Comparison of ENCODE assay signal across 17 cellular contexts in the genomic region with DNA sequence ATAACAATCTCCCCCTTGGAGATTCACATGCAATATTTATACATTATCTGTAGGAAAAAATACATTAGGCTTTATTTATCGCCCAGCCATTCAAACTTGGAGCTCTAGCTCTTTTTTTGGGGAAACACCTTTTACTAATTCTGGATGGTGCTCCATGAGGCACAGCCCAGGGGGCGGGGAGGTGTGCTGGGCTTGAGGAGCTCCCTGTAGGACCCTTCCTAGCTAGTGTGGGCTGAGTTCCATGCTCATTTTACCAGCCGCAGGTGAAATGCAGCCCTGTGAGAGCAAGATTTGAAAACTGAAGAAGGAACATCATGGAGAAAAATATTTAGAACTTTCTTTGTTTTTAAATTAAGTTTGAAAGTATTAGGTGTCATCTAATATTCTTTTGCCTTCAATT.
DNase-seq lines count a peak whose midpoint lies in the region; ATAC-seq and TF ChIP-seq lines count a peak whose summit lies in the region.
"Had no signal": no experiment of that assay in that cellular context is flagged by ENCODE, and none has a peak within 500 bp of the region (broad histone marks: within the 10 kb centered on the region; RNA-seq: fewer than 3 reads in every experiment).

No MANE protein-coding gene starts in this region.

- CTCF ChIA-PET in activated naive CD4-positive, alpha-beta T cell treated with anti-CD3 and anti-CD28 coated beads for 36 hours (lab: Charles Lee) = no interaction called here

- no peaks in the 10 kb centered on the region for H3K9me3 Mint-ChIP-seq in activated naive CD4-positive, alpha-beta T cell treated with anti-CD3 and anti-CD28 coated beads, Interleukin-2, amount 50 U/mL, for 24 hours
- no peaks in the 10 kb centered on the region for H3K9me3 Mint-ChIP-seq in activated naive CD4-positive, alpha-beta T cell treated with anti-CD3 and anti-CD28 coated beads for 36 hours
- H3K9me3 Mint-ChIP-seq: CD4-positive, alpha-beta T cell; CD8-positive, alpha-beta T cell had no signal

- H3K27ac Mint-ChIP-seq in activated naive CD4-positive, alpha-beta T cell treated with anti-CD3 and anti-CD28 coated beads, Interleukin-2, amount 50 U/mL, for 24 hours = peak overlapping the region; percentile 55
- H3K27ac Mint-ChIP-seq in activated naive CD4-positive, alpha-beta T cell treated with anti-CD3 and anti-CD28 coated beads for 36 hours = no peak overlapping the region
- H3K27ac Mint-ChIP-seq: B cell; CD4-positive, alpha-beta T cell; CD8-positive, alpha-beta T cell had no signal

- no peaks in the 10 kb centered on the region for H3K27me3 Mint-ChIP-seq in activated naive CD4-positive, alpha-beta T cell treated with anti-CD3 and anti-CD28 coated beads, Interleukin-2, amount 50 U/mL, for 24 hours
- no peaks in the 10 kb centered on the region for H3K27me3 Mint-ChIP-seq in activated naive CD4-positive, alpha-beta T cell treated with anti-CD3 and anti-CD28 coated beads for 36 hours (ENCODE audit: low read depth)
- H3K27me3 Mint-ChIP-seq: B cell; CD4-positive, alpha-beta T cell had no signal

- in situ Hi-C loops in gastrocnemius medialis (cut with MboI; ENCODE audit: low sequenced_read_pairs in 4 of 4) = no loop called here

- H3K4me3 ChIP-seq in gastrocnemius medialis (peak overlapping the region; percentile 47 to 71 (median 68)), esophagus squamous epithelium (no peak overlapping the region)
- H3K4me3 ChIP-seq: A549; BLaER1 treated with 17β-estradiol and CSF1 and Interleukin-3, amounts not matched to agents 10 nM and 100 nM had no signal

- H3K4me1 ChIP-seq in gastrocnemius medialis (peaks cover 46 to 63% of the 10 kb centered on the region in 2 donors), esophagus squamous epithelium (no peaks in the 10 kb centered on the region)
- H3K4me1 ChIP-seq: A549; BLaER1 treated with 17β-estradiol and CSF1 and Interleukin-3, amounts not matched to agents 10 nM and 100 nM; Caco-2 had no signal

- peaks cover 0 to 41% of the 10 kb centered on the region in 2 donors for H3K36me3 ChIP-seq in gastrocnemius medialis
- H3K36me3 ChIP-seq in esophagus squamous epithelium = peaks cover 4 to 89% (median 24%) of the 10 kb centered on the region in 3 donors

- TF ChIP-seq CTCF in gastrocnemius medialis (IDR thresholded peaks at IDR 0.05 in 4 of 5, conservative IDR thresholded peaks at IDR 0.05 in 1 of 5) (no peak), esophagus squamous epithelium (IDR thresholded peaks at IDR 0.05) (no peak)

- no peak for DNase-seq in activated naive CD4-positive, alpha-beta T cell treated with anti-CD3 and anti-CD28 coated beads for 36 hours
- peak in 1 of 2 donors; percentile 53 for DNase-seq in gastrocnemius medialis
- DNase-seq in esophagus squamous epithelium (lab: John Stamatoyannopoulos, UW) = no peak
- DNase-seq in anterior cingulate cortex (lab: John Stamatoyannopoulos, UW) = no peak
- DNase-seq: AML-193; Caco-2; Calu3; CD4-positive, alpha-beta T cell; CD8-positive, alpha-beta T cell; DMS79 treated with DMSO at 0.1 percent for 48 hours; GF-D8 had no signal

- H3K9me3 ChIP-seq in gastrocnemius medialis = no peaks in the 10 kb centered on the region
- no peaks in the 10 kb centered on the region for H3K9me3 ChIP-seq in esophagus squamous epithelium
- H3K9me3 ChIP-seq: A549, Caco-2 had no signal

- TF ChIP-seq POLR2A in gastrocnemius medialis (IDR thresholded peaks at IDR 0.05) (no peak), esophagus squamous epithelium (IDR thresholded peaks at IDR 0.05) (no peak)

- intact Hi-C loops in activated naive CD4-positive, alpha-beta T cell treated with anti-CD3 and anti-CD28 coated beads for 36 hours (cut with micrococcal nuclease) = no loop called here
- intact Hi-C loops in gastrocnemius medialis (cut with DNase I; ENCODE audit: low total_unique reads) = loop anchor here (2.0 kb wide), 2 partner anchors 101 to 123 kb away; a partner anchor contains a TSS
- intact Hi-C loops in esophagus squamous epithelium (cut with DNase I) = no loop called here

- peak; percentile 13 for ATAC-seq in gastrocnemius medialis
- ATAC-seq: A549; CD8-positive, alpha-beta T cell had no signal

- no peak overlapping the region for H3K4me3 Mint-ChIP-seq in activated naive CD4-positive, alpha-beta T cell treated with anti-CD3 and anti-CD28 coated beads, Interleukin-2, amount 50 U/mL, for 24 hours
- H3K4me3 Mint-ChIP-seq in activated naive CD4-positive, alpha-beta T cell treated with anti-CD3 and anti-CD28 coated beads for 36 hours = no peak overlapping the region
- H3K4me3 Mint-ChIP-seq: B cell; CD4-positive, alpha-beta T cell; CD8-positive, alpha-beta T cell had no signal

- H3K27me3 ChIP-seq in gastrocnemius medialis (no peaks in the 10 kb centered on the region), esophagus squamous epithelium (no peaks in the 10 kb centered on the region)
- H3K27me3 ChIP-seq: BLaER1 treated with 17β-estradiol and CSF1 and Interleukin-3, amounts not matched to agents 10 nM and 100 nM had no signal

- H3K27ac ChIP-seq in gastrocnemius medialis (peak overlapping the region; percentile 87 to 98 (median 96)), esophagus squamous epithelium (no peak overlapping the region)
- H3K27ac ChIP-seq: 22Rv1; A549; BLaER1 treated with 17β-estradiol and CSF1 and Interleukin-3, amounts not matched to agents 10 nM and 100 nM; C4-2B had no signal

- H3K4me1 Mint-ChIP-seq in activated naive CD4-positive, alpha-beta T cell treated with anti-CD3 and anti-CD28 coated beads, Interleukin-2, amount 50 U/mL, for 24 hours = no peaks in the 10 kb centered on the region
- H3K4me1 Mint-ChIP-seq in activated naive CD4-positive, alpha-beta T cell treated with anti-CD3 and anti-CD28 coated beads for 36 hours (ENCODE audit: low read depth) = no peaks in the 10 kb centered on the region
- H3K4me1 Mint-ChIP-seq: B cell had no signal

- H3K36me3 Mint-ChIP-seq in activated naive CD4-positive, alpha-beta T cell treated with anti-CD3 and anti-CD28 coated beads, Interleukin-2, amount 50 U/mL, for 24 hours = peaks cover 40% of the 10 kb centered on the region
- H3K36me3 Mint-ChIP-seq in activated naive CD4-positive, alpha-beta T cell treated with anti-CD3 and anti-CD28 coated beads for 36 hours (ENCODE audit: low read depth) = peaks cover 52% of the 10 kb centered on the region

- 83 to 100% methylated on average over 3 of the region's 3 CpGs for WGBS in esophagus squamous epithelium, 2 donors

Comparison
In these comparisons a context has a peak if more than half of its experiments do, and no peak if none do; other contexts are left out.
1. H3K27ac ChIP-seq: peak in gastrocnemius medialis (4 of 4); none in esophagus squamous epithelium (0 of 4).
2. H3K4me3 ChIP-seq: peak in gastrocnemius medialis (4 of 4); none in esophagus squamous epithelium (0 of 4).